8 cellular contexts compared by ENCODE assay signal in the genomic region with DNA sequence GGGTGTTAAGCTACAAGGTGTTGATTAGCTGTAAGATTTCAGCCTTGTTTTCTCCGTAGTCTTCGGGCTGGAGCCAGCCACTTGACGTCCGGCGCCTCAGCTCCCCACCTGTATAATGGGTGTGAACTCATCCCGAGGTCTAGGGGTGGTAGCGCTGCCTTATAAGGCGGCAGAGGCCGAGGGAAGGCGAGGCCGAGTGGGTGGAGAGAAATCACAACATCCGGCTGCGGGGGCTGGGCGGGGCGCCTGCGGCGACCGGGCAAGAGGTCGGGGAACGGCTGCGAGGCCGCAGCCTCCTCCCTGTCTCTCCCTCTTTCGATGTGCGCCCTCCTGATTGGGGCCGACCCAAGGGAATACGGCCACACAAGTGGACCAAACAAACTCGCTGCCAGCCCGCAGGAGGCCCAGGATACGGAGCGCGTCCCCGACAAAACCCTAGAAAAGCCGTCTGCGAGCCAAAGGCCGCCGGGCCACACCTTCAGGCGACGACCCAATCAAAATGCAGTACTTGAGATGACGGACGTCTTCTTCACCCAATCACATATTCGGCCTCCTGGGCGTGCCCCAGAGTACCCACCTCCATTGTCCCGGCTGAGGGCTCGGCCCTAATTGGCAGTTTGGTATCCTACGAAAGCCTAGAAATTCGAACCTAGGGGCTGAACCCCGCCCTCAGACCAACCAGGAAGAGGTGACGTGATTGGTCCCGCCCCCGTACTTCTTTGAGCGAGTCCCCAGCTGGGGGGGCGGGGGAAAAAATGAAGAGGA. TPM values are rescaled to one million over a fixed set of nuclear protein-coding genes. Genes with fewer than 3 reads are reported as not detected.
DNase-seq lines count a peak whose midpoint lies in the region; ATAC-seq and TF ChIP-seq lines count a peak whose summit lies in the region.

No MANE protein-coding gene starts in this region.

- TF ChIP-seq CTCF in fibroblast of the aortic adventitia (IDR thresholded peaks at IDR 0.05; ENCODE audit: insufficient read depth, low read length) = no peak

- no peaks in the 10 kb centered on the region for H3K9me3 Mint-ChIP-seq in natural killer cell treated with Interleukin-12 subunit alpha and Interleukin-12 subunit beta and Interleukin-15 and Interleukin-18, amount 100 ng/mL, for 72 hours

- no peaks in the 10 kb centered on the region for H3K36me3 Mint-ChIP-seq in natural killer cell treated with Interleukin-12 subunit alpha and Interleukin-12 subunit beta and Interleukin-15 and Interleukin-18, amount 100 ng/mL, for 72 hours

- H3K36me3 ChIP-seq in HAP-1 (replicated peaks) = peaks cover 4% of the 10 kb centered on the region
- H3K36me3 ChIP-seq in MG63 = peaks cover 31% of the 10 kb centered on the region

- H3K27me3 Mint-ChIP-seq in natural killer cell treated with Interleukin-12 subunit alpha and Interleukin-12 subunit beta and Interleukin-15 and Interleukin-18, amount 100 ng/mL, for 72 hours = no peaks in the 10 kb centered on the region

- peak; percentile 91 to 92 for ATAC-seq in natural killer cell treated with Interleukin-12 subunit alpha and Interleukin-12 subunit beta and Interleukin-15 and Interleukin-18, amount 100 ng/mL, for 72 hours

- peak overlapping the region; percentile 92 for H3K27ac Mint-ChIP-seq in natural killer cell treated with Interleukin-12 subunit alpha and Interleukin-12 subunit beta and Interleukin-15 and Interleukin-18, amount 100 ng/mL, for 72 hours

- DNase-seq in G401 (ENCODE audit: low spot score) (peak; percentile 100), HAP-1 (ENCODE audit: low spot score in 2 of 2) (peak; percentile 100), MG63 (peak; percentile 100), SHP77 (lab: John Stamatoyannopoulos, UW) (peak; percentile 100), activated gamma-delta T cell (lab: John Stamatoyannopoulos, UW) (peak; percentile 77), fibroblast of the aortic adventitia (ENCODE audit: low read depth) (peak; percentile 100)
- DNase-seq in natural killer cell treated with Interleukin-12 subunit alpha and Interleukin-12 subunit beta and Interleukin-15 and Interleukin-18, amount 100 ng/mL, for 72 hours (ENCODE audit: low spot score) = peak; percentile 100
- peak; percentile 100 for DNase-seq in stimulated activated naive CD4-positive, alpha-beta T cell treated with Interleukin-2 at 50 U/mL for 16 hours (lab: John Stamatoyannopoulos, UW)

- H3K27me3 ChIP-seq in HAP-1 (ENCODE audit: low read depth) (no peaks in the 10 kb centered on the region), MG63 (no peaks in the 10 kb centered on the region)

- H3K9me3 ChIP-seq in HAP-1 = no peaks in the 10 kb centered on the region
- no peaks in the 10 kb centered on the region for H3K9me3 ChIP-seq in MG63

- H3K4me3 ChIP-seq in HAP-1 (peak overlapping the region; percentile 52), MG63 (peak overlapping the region; percentile 60), fibroblast of the aortic adventitia (ENCODE audit: low read depth, low read length) (peak overlapping the region; percentile 71)

- H3K4me3 Mint-ChIP-seq in natural killer cell treated with Interleukin-12 subunit alpha and Interleukin-12 subunit beta and Interleukin-15 and Interleukin-18, amount 100 ng/mL, for 72 hours = peak overlapping the region; percentile 88

- H3K4me1 Mint-ChIP-seq in natural killer cell treated with Interleukin-12 subunit alpha and Interleukin-12 subunit beta and Interleukin-15 and Interleukin-18, amount 100 ng/mL, for 72 hours (ENCODE audit: low read depth in 2 of 2) = peaks cover 43 to 53% of the 10 kb centered on the region in 2 donors

- peaks cover 8% of the 10 kb centered on the region for H3K4me1 ChIP-seq in HAP-1

- in situ Hi-C loops in G401 (cut with HindIII; ENCODE audit: low sequenced_read_pairs) (no loop called here), HAP-1 (cut with MboI; ENCODE audit: low sequenced_read_pairs) (no loop called here)

RNA-seq across cellular contexts. Expression of gene GRK6, which starts 0.5 kb away (rescaled TPM):
- total RNA-seq in G401 (2014; rRNA removed; shearing (Covaris generic)) = 58.6 and 62.3 TPM in 2 replicates
- total RNA-seq in MG63 (2014; rRNA removed; shearing (Covaris generic); ENCODE audit: low replicate concordance) = 62.4 and 127 TPM in 2 replicates
- 9.3 and 15.7 TPM in 2 replicates for total RNA-seq in fibroblast of the aortic adventitia (ENCODE audit: low replicate concordance)
- total RNA-seq in natural killer cell treated with Interleukin-12 subunit alpha and Interleukin-12 subunit beta and Interleukin-15 and Interleukin-18, amount 100 ng/mL, for 72 hours = 100 to 1,000 TPM in 1 of 2 donors, 10 to 100 TPM in 1; 58.1 to 113 TPM

RNA-seq across cellular contexts. Expression of gene F12, which starts 16.6 kb away (rescaled TPM):
- total RNA-seq in G401 (2014; rRNA removed; shearing (Covaris generic)) = 3.1 and 11.4 TPM in 2 replicates
- 1.3 and 2.3 TPM in 2 replicates for total RNA-seq in MG63 (2014; rRNA removed; shearing (Covaris generic); ENCODE audit: low replicate concordance)
- total RNA-seq in fibroblast of the aortic adventitia (ENCODE audit: low replicate concordance) = 0.27 and 1.4 TPM in 2 replicates
- under 1 TPM in 1 of 2 donors, not detected in 1; 0.45 TPM for total RNA-seq in natural killer cell treated with Interleukin-12 subunit alpha and Interleukin-12 subunit beta and Interleukin-15 and Interleukin-18, amount 100 ng/mL, for 72 hours

RNA-seq across cellular contexts. Expression of gene PRR7, which starts 20.6 kb away (rescaled TPM):
- total RNA-seq in G401 (2014; rRNA removed; shearing (Covaris generic)) = 19.5 and 30.8 TPM in 2 replicates
- 61.4 and 68.2 TPM in 2 replicates for total RNA-seq in MG63 (2014; rRNA removed; shearing (Covaris generic); ENCODE audit: low replicate concordance)
- total RNA-seq in fibroblast of the aortic adventitia (ENCODE audit: low replicate concordance) = 2.2 and 8.8 TPM in 2 replicates
- 1 to 10 TPM in 1 of 2 donors, under 1 TPM in 1; 0.83 to 2.6 TPM for total RNA-seq in natural killer cell treated with Interleukin-12 subunit alpha and Interleukin-12 subunit beta and Interleukin-15 and Interleukin-18, amount 100 ng/mL, for 72 hours

RNA-seq across cellular contexts. Expression of gene PFN3, which starts 25.5 kb away (rescaled TPM):
- total RNA-seq in G401 (2014; rRNA removed; shearing (Covaris generic)) = not detected in 2 replicates
- not detected in 2 replicates for total RNA-seq in MG63 (2014; rRNA removed; shearing (Covaris generic); ENCODE audit: low replicate concordance)
- not detected in 2 replicates for total RNA-seq in fibroblast of the aortic adventitia (ENCODE audit: low replicate concordance)
- total RNA-seq in natural killer cell treated with Interleukin-12 subunit alpha and Interleukin-12 subunit beta and Interleukin-15 and Interleukin-18, amount 100 ng/mL, for 72 hours = not detected

RNA-seq across cellular contexts. Expression of gene SLC34A1, which starts 41.7 kb away (rescaled TPM):
- not detected in 2 replicates for total RNA-seq in G401 (2014; rRNA removed; shearing (Covaris generic))
- total RNA-seq in MG63 (2014; rRNA removed; shearing (Covaris generic); ENCODE audit: low replicate concordance) = not detected in 2 replicates
- total RNA-seq in fibroblast of the aortic adventitia (ENCODE audit: low replicate concordance) = not detected in 2 replicates
- total RNA-seq in natural killer cell treated with Interleukin-12 subunit alpha and Interleukin-12 subunit beta and Interleukin-15 and Interleukin-18, amount 100 ng/mL, for 72 hours = not detected

Comparison
In these comparisons a context has a peak if more than half of its experiments do, and no peak if none do; other contexts are left out.
1. Peak in every context shown above with its lines: DNase-seq, ATAC-seq and H3K4me3 ChIP-seq.